35 cellular contexts compared by ENCODE assay signal in genomic region chr6:153705429-153705828, GRCh38.
"Had no signal": no experiment of that assay in that cellular context is flagged by ENCODE, and none has a peak within 500 bp of the region (broad histone marks: within the 10 kb centered on the region; RNA-seq: fewer than 3 reads in every experiment).

No MANE protein-coding gene starts in this region.

- DNase-seq: Karpas-422, Kasumi-1, MG63, MM.1S, MV-4-11, NCI-H1048, NCI-H1092, NCI-H1092 treated with DMSO at 0.1 percent for 48 hours, NCI-H1105, NCI-H1105 treated with DMSO at 0.1 percent for 48 hours, NCI-H1417, NCI-H1417 treated with DMSO at 0.1 percent for 48 hours, NCI-H1436, NCI-H1436 treated with DMSO at 0.1 percent for 48 hours, NCI-H146, NCI-H1694, NCI-H1694 treated with DMSO at 0.1 percent for 48 hours, NCI-H187, NCI-H187 treated with DMSO at 0.1 percent for 48 hours, NCI-H1930, NCI-H2029, NCI-H2029 treated with DMSO at 0.1 percent for 48 hours, NCI-H2081, NCI-H2081 treated with DMSO at 0.1 percent for 48 hours, NCI-H2107, NCI-H2171, NCI-H2171 treated with DMSO at 0.1 percent for 48 hours, NCI-H2227 treated with DMSO at 0.1 percent for 48 hours, NCI-H226, NCI-H345, NCI-H446, NCI-H446 treated with DMSO at 0.1 percent for 48 hours, NCI-H510A, NCI-H510A treated with DMSO at 0.1 percent for 48 hours, NCI-H524 had no signal

- H3K27me3 ChIP-seq: MG63 had no signal

- H3K4me3 ChIP-seq: MG63 had no signal

- H3K36me3 ChIP-seq: MG63 had no signal

- H3K9me3 ChIP-seq: MG63 had no signal
